Comparison of ENCODE assay signal across 24 cellular contexts in the genomic region with DNA sequence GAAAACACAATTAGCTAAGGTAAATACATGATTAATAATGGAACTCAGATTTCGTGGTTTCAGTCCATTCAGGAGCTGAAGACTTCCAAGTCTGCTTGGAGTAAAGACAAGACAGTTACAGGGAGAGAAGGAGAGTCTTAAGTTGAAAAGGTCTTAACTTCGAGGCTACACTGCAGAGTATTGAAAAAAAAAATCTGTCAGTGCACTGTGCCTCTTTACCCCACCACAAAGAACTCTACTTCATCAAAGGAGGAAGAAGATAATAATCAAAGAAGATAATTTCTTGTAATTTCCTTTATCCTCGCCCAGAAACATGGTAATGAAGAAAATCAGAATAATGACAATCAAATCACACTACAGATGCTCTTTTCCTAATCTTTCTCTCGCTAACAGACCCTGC.
"Had no signal": no experiment of that assay in that cellular context is flagged by ENCODE, and none has a peak within 500 bp of the region (broad histone marks: within the 10 kb centered on the region; RNA-seq: fewer than 3 reads in every experiment).

No MANE protein-coding gene starts in this region.

- H3K4me1 ChIP-seq: Peyer's patch, SJSA1 had no signal

- H3K27ac ChIP-seq: PC-9, Peyer's patch, SJSA1, SK-N-MC had no signal

- H3K9me3 ChIP-seq: MG63, Peyer's patch, SJSA1 had no signal

- ATAC-seq: Right ventricle myocardium inferior had no signal

- H3K4me3 ChIP-seq: MG63, PC-9, Peyer's patch, SJSA1, SK-N-MC had no signal

- H3K36me3 ChIP-seq: MG63, Peyer's patch, SJSA1 had no signal

- H3K27me3 ChIP-seq: MG63, Peyer's patch, SJSA1 had no signal

- DNase-seq: Karpas-422, KG1, MG63, NCI-H1092, NCI-H1105 treated with DMSO at 0.1 percent for 48 hours, NCI-H1417 treated with DMSO at 0.1 percent for 48 hours, NCI-H146, NCI-H1694 treated with DMSO at 0.1 percent for 48 hours, NCI-H1930, NCI-H2081, NCI-H2107, NCI-H2171, NCI-H226, NCI-H446, NCI-H510A, NCI-H524 treated with DMSO at 0.1 percent for 48 hours, NCI-H69, NCI-H774, PC-9, Peyer's patch, SIG-M5 had no signal
